ENCODE assay signal across 8 cellular contexts in the genomic region with DNA sequence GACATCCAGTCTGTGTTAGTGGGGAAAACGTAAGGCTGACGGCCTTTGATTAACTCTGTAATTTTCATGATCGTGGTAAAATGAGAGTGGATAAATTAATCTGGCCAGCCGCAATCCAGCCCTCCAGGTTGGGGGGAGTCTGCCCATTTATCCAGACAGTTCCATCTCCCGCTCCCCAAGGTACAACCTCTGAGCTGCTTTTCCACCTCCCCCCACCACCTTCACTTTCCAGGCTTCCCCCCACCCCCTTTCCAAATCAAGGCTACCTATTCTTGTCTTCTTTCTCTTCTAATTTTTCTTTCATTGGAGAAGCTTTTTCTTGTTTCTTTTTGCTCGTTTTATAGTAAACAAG. TPM values are rescaled to one million over a fixed set of nuclear protein-coding genes. Genes with fewer than 3 reads are reported as not detected.
DNase-seq lines count a peak whose midpoint lies in the region.

No MANE protein-coding gene starts in this region.

- peak overlapping the region; percentile 96 for H3K27ac ChIP-seq in substantia nigra (ENCODE audit: low read depth, low read length, poor library complexity, severe bottlenecking)

- H3K4me1 Mint-ChIP-seq in T-helper 2 cell treated with Interferon-gamma antibody and Interleukin-4, amounts not matched to agents 5 μg/mL and 100 μg/mL, for 36 hours (ENCODE audit: low read depth) = peaks cover 58% of the 10 kb centered on the region
- H3K4me1 Mint-ChIP-seq in activated T-helper 1 cell treated with anti-CD3 and anti-CD28 coated beads, Interleukin-12 subunit alpha, Interleukin-12 subunit beta, Interleukin-2, Interleukin-4 antibody, amounts not matched to agents 30 ng/mL and 10 ng/mL and 1 ng/mL, durations not matched to agents 14 hours and 24 hours and 36 hours (ENCODE audit: low read depth) = peaks cover 72% of the 10 kb centered on the region

- no peak for DNase-seq in T-helper 2 cell treated with Interferon-gamma antibody and Interleukin-4, amounts not matched to agents 5 μg/mL and 100 μg/mL, for 36 hours (ENCODE audit: low spot score)
- DNase-seq in T-helper 2 cell (no peak), iPS-NIHi7 (ENCODE audit: extremely low spot score) (peak; percentile 12), substantia nigra (lab: John Stamatoyannopoulos, UW) (peak in 1 of 49 donors; percentile 25), activated gamma-delta T cell (lab: John Stamatoyannopoulos, UW) (no peak), cerebellum (ENCODE audit: low spot score) (no peak), D341Med (ENCODE audit: low spot score) (no peak)
- DNase-seq in activated T-helper 1 cell treated with anti-CD3 and anti-CD28 coated beads, Interleukin-12 subunit alpha, Interleukin-12 subunit beta, Interleukin-2, Interleukin-4 antibody, amounts not matched to agents 30 ng/mL and 10 ng/mL and 1 ng/mL, durations not matched to agents 14 hours and 24 hours and 36 hours (ENCODE audit: low spot score) = no peak

- H3K9me3 Mint-ChIP-seq in T-helper 2 cell treated with Interferon-gamma antibody and Interleukin-4, amounts not matched to agents 5 μg/mL and 100 μg/mL, for 36 hours = no peaks in the 10 kb centered on the region
- H3K9me3 Mint-ChIP-seq in activated T-helper 1 cell treated with anti-CD3 and anti-CD28 coated beads, Interleukin-12 subunit alpha, Interleukin-12 subunit beta, Interleukin-2, Interleukin-4 antibody, amounts not matched to agents 30 ng/mL and 10 ng/mL and 1 ng/mL, durations not matched to agents 14 hours and 24 hours and 36 hours = no peaks in the 10 kb centered on the region

- H3K27me3 Mint-ChIP-seq in T-helper 2 cell treated with Interferon-gamma antibody and Interleukin-4, amounts not matched to agents 5 μg/mL and 100 μg/mL, for 36 hours (ENCODE audit: low read depth) = no peaks in the 10 kb centered on the region
- H3K27me3 Mint-ChIP-seq in activated T-helper 1 cell treated with anti-CD3 and anti-CD28 coated beads, Interleukin-12 subunit alpha, Interleukin-12 subunit beta, Interleukin-2, Interleukin-4 antibody, amounts not matched to agents 30 ng/mL and 10 ng/mL and 1 ng/mL, durations not matched to agents 14 hours and 24 hours and 36 hours (ENCODE audit: insufficient read depth) = no peaks in the 10 kb centered on the region

- peak overlapping the region; percentile 92 for H3K27ac Mint-ChIP-seq in T-helper 2 cell treated with Interferon-gamma antibody and Interleukin-4, amounts not matched to agents 5 μg/mL and 100 μg/mL, for 36 hours
- peak overlapping the region; percentile 91 for H3K27ac Mint-ChIP-seq in activated T-helper 1 cell treated with anti-CD3 and anti-CD28 coated beads, Interleukin-12 subunit alpha, Interleukin-12 subunit beta, Interleukin-2, Interleukin-4 antibody, amounts not matched to agents 30 ng/mL and 10 ng/mL and 1 ng/mL, durations not matched to agents 14 hours and 24 hours and 36 hours

- intact Hi-C loops in activated T-helper 1 cell treated with anti-CD3 and anti-CD28 coated beads, Interleukin-12 subunit alpha, Interleukin-12 subunit beta, Interleukin-2, Interleukin-4 antibody, amounts not matched to agents 30 ng/mL and 10 ng/mL and 1 ng/mL, durations not matched to agents 14 hours and 24 hours and 36 hours (cut with micrococcal nuclease) = loop anchor here (1.0 to 5.0 kb wide), 8 partner anchors 9 to 1783 kb away; a partner anchor contains a TSS

- H3K4me3 Mint-ChIP-seq in T-helper 2 cell treated with Interferon-gamma antibody and Interleukin-4, amounts not matched to agents 5 μg/mL and 100 μg/mL, for 36 hours = peak overlapping the region; percentile 92
- peak overlapping the region; percentile 89 for H3K4me3 Mint-ChIP-seq in activated T-helper 1 cell treated with anti-CD3 and anti-CD28 coated beads, Interleukin-12 subunit alpha, Interleukin-12 subunit beta, Interleukin-2, Interleukin-4 antibody, amounts not matched to agents 30 ng/mL and 10 ng/mL and 1 ng/mL, durations not matched to agents 14 hours and 24 hours and 36 hours

- H3K36me3 Mint-ChIP-seq in T-helper 2 cell treated with Interferon-gamma antibody and Interleukin-4, amounts not matched to agents 5 μg/mL and 100 μg/mL, for 36 hours (ENCODE audit: low read depth) = peaks cover 16% of the 10 kb centered on the region
- H3K36me3 Mint-ChIP-seq in activated T-helper 1 cell treated with anti-CD3 and anti-CD28 coated beads, Interleukin-12 subunit alpha, Interleukin-12 subunit beta, Interleukin-2, Interleukin-4 antibody, amounts not matched to agents 30 ng/mL and 10 ng/mL and 1 ng/mL, durations not matched to agents 14 hours and 24 hours and 36 hours (ENCODE audit: low read depth) = peaks cover 24% of the 10 kb centered on the region

RNA-seq across cellular contexts. Expression of a gene that starts 6.0 kb away (rescaled TPM):
- total RNA-seq in activated T-helper 1 cell treated with anti-CD3 and anti-CD28 coated beads, Interleukin-12 subunit alpha, Interleukin-12 subunit beta, Interleukin-2, Interleukin-4 antibody, amounts not matched to agents 30 ng/mL and 10 ng/mL and 1 ng/mL, durations not matched to agents 14 hours and 24 hours and 36 hours = 53.2 and 57.4 TPM in 2 replicates
- 30.2 TPM for total RNA-seq in cerebellum

RNA-seq across cellular contexts. Expression of a gene that starts 6.1 kb away (rescaled TPM):
- total RNA-seq in activated T-helper 1 cell treated with anti-CD3 and anti-CD28 coated beads, Interleukin-12 subunit alpha, Interleukin-12 subunit beta, Interleukin-2, Interleukin-4 antibody, amounts not matched to agents 30 ng/mL and 10 ng/mL and 1 ng/mL, durations not matched to agents 14 hours and 24 hours and 36 hours = 1.2 and 3.2 TPM in 2 replicates
- 28.9 TPM for total RNA-seq in cerebellum
